In the genomic region with DNA sequence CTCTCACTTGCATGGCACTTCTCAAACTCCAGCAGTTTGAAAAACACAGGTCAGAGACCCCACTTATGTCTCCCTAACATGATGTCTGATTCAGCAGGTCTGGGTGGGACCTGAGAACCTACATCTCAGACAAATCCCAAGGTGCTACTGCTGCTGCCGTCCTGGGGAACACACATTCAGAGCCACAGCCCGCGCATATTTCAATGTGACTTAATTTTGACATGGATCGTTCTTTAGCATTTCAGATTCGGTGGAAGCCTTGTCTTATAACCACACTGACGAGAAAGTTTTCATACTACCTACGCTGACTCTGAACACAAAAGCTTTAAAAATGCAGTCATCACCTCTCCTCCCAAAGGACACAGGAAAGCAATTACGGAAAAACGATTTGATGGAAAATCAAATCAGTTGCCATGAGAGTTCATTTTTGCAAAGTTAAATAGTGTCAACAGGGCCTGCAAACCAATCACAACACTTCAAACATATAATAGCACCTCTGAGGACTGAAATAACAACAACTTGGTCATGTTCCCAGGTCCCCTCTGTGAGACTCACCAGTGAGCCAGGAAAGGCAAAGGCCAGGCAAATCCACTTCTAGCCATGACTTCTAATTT, we compare ENCODE assay signal across 19 cellular contexts.
"Had no signal": no experiment of that assay in that cellular context is flagged by ENCODE, and none has a peak within 500 bp of the region (broad histone marks: within the 10 kb centered on the region; RNA-seq: fewer than 3 reads in every experiment).

No MANE protein-coding gene starts in this region.

- H3K27ac ChIP-seq: brain microvascular endothelial cell, hepatocyte, left ventricle myocardium inferior, thoracic aorta, upper lobe of left lung had no signal

- H3K27me3 ChIP-seq: brain microvascular endothelial cell, hepatocyte, upper lobe of left lung had no signal

- H3K4me1 Mint-ChIP-seq: activated naive CD4-positive, alpha-beta T cell treated with anti-CD3 and anti-CD28 coated beads, Interleukin-2, amount 50 U/mL, for 24 hours; central memory CD8-positive, alpha-beta T cell; immature natural killer cell; T-helper 17 cell had no signal

- DNase-seq: activated CD4-positive, alpha-beta memory T cell treated with anti-CD3 and anti-CD28 coated beads for 36 hours; activated CD4-positive, alpha-beta T cell treated with anti-CD3 and anti-CD28 coated beads for 48 hours; activated gamma-delta T cell; activated T-cell treated with anti-CD3 and anti-CD28 coated beads, Interleukin-2, amount 50 U/mL, for 72 hours; brain microvascular endothelial cell; effector memory CD4-positive, alpha-beta T cell; foreskin melanocyte; glutamatergic neuron; immature natural killer cell; left ventricle myocardium inferior; stimulated activated CD8-positive, alpha-beta memory T cell treated with anti-CD3 and anti-CD28 coated beads, Interleukin-4, amount 100 ng/mL, for 48 hours; stimulated activated naive B cell treated with anti-CD40 and anti-IgM and Interleukin-4, amounts not matched to agents 10 μg/mL and 1 μg/mL and 100 μg/mL, for 72 hours; T-helper 17 cell had no signal

- H3K36me3 Mint-ChIP-seq: activated CD4-positive, alpha-beta memory T cell treated with anti-CD3 and anti-CD28 coated beads for 36 hours; activated naive CD4-positive, alpha-beta T cell treated with anti-CD3 and anti-CD28 coated beads, Interleukin-2, amount 50 U/mL, for 24 hours; immature natural killer cell; natural killer cell treated with Interleukin-12 subunit alpha and Interleukin-12 subunit beta and Interleukin-15 and Interleukin-18, amount 100 ng/mL, for 72 hours; stimulated activated naive B cell treated with anti-CD40 and anti-IgM and Interleukin-4, amounts not matched to agents 10 μg/mL and 1 μg/mL and 100 μg/mL, for 72 hours had no signal

- H3K4me2 ChIP-seq: hepatocyte had no signal

- H3K9me3 Mint-ChIP-seq: activated naive CD4-positive, alpha-beta T cell treated with anti-CD3 and anti-CD28 coated beads, Interleukin-2, amount 50 U/mL, for 24 hours; immature natural killer cell had no signal

- H2AFZ ChIP-seq: hepatocyte had no signal

- H3K9me3 ChIP-seq: left ventricle myocardium inferior, thoracic aorta, upper lobe of left lung had no signal

- H3K36me3 ChIP-seq: brain microvascular endothelial cell, left ventricle myocardium inferior, thoracic aorta, upper lobe of left lung had no signal

- H3K79me2 ChIP-seq: hepatocyte had no signal

- H3K4me3 ChIP-seq: hepatocyte, left ventricle myocardium inferior, thoracic aorta, upper lobe of left lung had no signal

- H3K4me3 Mint-ChIP-seq: activated CD4-positive, alpha-beta memory T cell treated with anti-CD3 and anti-CD28 coated beads for 36 hours; activated naive CD4-positive, alpha-beta T cell treated with anti-CD3 and anti-CD28 coated beads, Interleukin-2, amount 50 U/mL, for 24 hours; activated T-cell treated with anti-CD3 and anti-CD28 coated beads, Interleukin-2, amount 50 U/mL, for 72 hours; central memory CD8-positive, alpha-beta T cell; immature natural killer cell; natural killer cell treated with Interleukin-12 subunit alpha and Interleukin-12 subunit beta and Interleukin-15 and Interleukin-18, amount 100 ng/mL, for 72 hours; stimulated activated naive B cell treated with anti-CD40 and anti-IgM and Interleukin-4, amounts not matched to agents 10 μg/mL and 1 μg/mL and 100 μg/mL, for 72 hours; T-helper 17 cell had no signal

- H3K27ac Mint-ChIP-seq: activated CD4-positive, alpha-beta memory T cell treated with anti-CD3 and anti-CD28 coated beads for 36 hours; activated naive CD4-positive, alpha-beta T cell treated with anti-CD3 and anti-CD28 coated beads, Interleukin-2, amount 50 U/mL, for 24 hours; activated T-cell treated with anti-CD3 and anti-CD28 coated beads, Interleukin-2, amount 50 U/mL, for 72 hours; immature natural killer cell; natural killer cell treated with Interleukin-12 subunit alpha and Interleukin-12 subunit beta and Interleukin-15 and Interleukin-18, amount 100 ng/mL, for 72 hours; stimulated activated naive B cell treated with anti-CD40 and anti-IgM and Interleukin-4, amounts not matched to agents 10 μg/mL and 1 μg/mL and 100 μg/mL, for 72 hours; T-helper 17 cell had no signal
